ENCODE assay signal across 15 cellular contexts in the genomic region with DNA sequence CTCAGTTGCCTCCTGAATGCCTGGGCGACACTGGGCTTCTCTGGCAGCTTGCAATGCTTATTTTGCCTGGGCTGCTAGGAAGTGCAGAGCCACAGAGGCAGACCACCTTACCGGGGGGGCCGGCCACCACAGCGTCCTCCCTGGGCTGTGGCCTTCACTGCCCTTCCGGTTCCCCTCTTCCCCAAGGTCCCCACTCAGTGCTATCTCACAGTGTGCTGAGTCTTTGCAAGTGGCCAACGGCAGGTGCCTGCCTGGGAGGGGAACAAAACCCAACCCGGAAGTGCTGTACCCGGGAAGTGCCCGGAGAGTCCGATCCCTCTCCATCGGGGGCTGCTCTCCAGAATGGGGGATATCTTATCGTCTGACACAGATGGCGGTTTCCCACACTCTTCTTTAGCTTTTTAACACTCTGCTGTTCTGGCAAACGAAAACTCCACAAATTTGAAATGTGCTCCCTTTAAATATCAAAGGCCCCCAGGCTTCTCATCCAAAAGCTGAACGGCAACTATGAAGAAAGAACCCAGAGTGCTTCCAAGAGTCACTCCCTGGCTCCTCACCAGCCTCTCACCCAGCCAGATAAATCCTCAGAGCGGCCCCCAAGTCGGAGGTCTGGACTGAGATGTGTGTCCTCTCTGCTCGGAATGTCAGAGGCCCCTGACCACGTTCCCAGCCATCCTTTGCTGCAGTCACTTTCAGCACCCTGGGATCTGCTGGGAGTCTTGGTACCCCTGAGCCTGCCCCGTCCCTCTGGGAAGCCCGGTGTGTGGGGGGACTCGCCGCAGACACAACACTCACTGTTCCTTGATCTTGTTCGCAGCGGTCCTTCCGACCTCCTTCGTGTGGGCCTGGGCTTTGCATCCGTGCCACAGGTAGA.
DNase-seq lines count a peak whose midpoint lies in the region; ATAC-seq, FAIRE-seq and TF ChIP-seq lines count a peak whose summit lies in the region.
"Had no signal": no experiment of that assay in that cellular context is flagged by ENCODE, and none has a peak within 500 bp of the region (broad histone marks: within the 10 kb centered on the region; RNA-seq: fewer than 3 reads in every experiment).

No MANE protein-coding gene starts in this region.

- no peaks in the 10 kb centered on the region for H3K79me2 ChIP-seq in H1 (ENCODE audit: control insufficient read depth in 1 of 2, insufficient read depth in 2 of 2, low read length in 2 of 2)

- H3K27ac ChIP-seq in cardiac muscle cell, result peak overlapping the region; percentile 67
- H3K27ac ChIP-seq in H1 (ENCODE audit: low read depth, low read length), result no peak overlapping the region
- H3K27ac ChIP-seq in rectal smooth muscle tissue (ENCODE audit: low read depth, low read length), result peak overlapping the region; percentile 78
- peak overlapping the region; percentile 65 to 72 for H3K27ac ChIP-seq in uterus
- H3K27ac ChIP-seq: GM23248, PC-9, SJSA1 had no signal

- no peak overlapping the region for H2BK12ac ChIP-seq in H1 (ENCODE audit: low read depth, low read length)

- H4K20me1 ChIP-seq in H1 (replicated peaks in 1 of 2; ENCODE audit: control insufficient read depth in 1 of 2, insufficient read depth in 2 of 2, low read length in 2 of 2), result peaks cover 0 to 2% of the 10 kb centered on the region in 2 experiments

- no peak overlapping the region for H3K23ac ChIP-seq in H1 (ENCODE audit: insufficient read length)

- no peak overlapping the region for H2BK15ac ChIP-seq in H1 (ENCODE audit: low read length)

- H3K79me1 ChIP-seq in H1 (ENCODE audit: low read depth, low read length), result no peaks in the 10 kb centered on the region

- H4K5ac ChIP-seq in H1 (ENCODE audit: insufficient read length, low read depth, low read length), result no peak overlapping the region

- H2BK120ac ChIP-seq in H1 (replicated peaks; ENCODE audit: low read depth, low read length), result no peak overlapping the region

- H3K27me3 ChIP-seq in cardiac muscle cell (no peaks in the 10 kb centered on the region), H1 (replicated peaks in 1 of 4; ENCODE audit: control insufficient read depth in 3 of 4, extremely low read depth in 1 of 4, insufficient read depth in 3 of 4, low read length in 3 of 4) (no peaks in the 10 kb centered on the region), rectal smooth muscle tissue (ENCODE audit: control insufficient read depth, insufficient read depth, low read length) (no peaks in the 10 kb centered on the region), uterus (no peaks in the 10 kb centered on the region)
- H3K27me3 ChIP-seq: SJSA1 had no signal

- no peak overlapping the region for H3K4ac ChIP-seq in H1 (replicated peaks; ENCODE audit: insufficient read length, low read depth, low read length)

- H3K18ac ChIP-seq in H1 (ENCODE audit: extremely low read depth, low read length), result no peak overlapping the region

- 0 out of 2 replicates have a peak overlapping the region, but pooled peaks have one; percentile 72 for H2BK20ac ChIP-seq in H1 (ENCODE audit: low read length)

- intact Hi-C loops in Right ventricle myocardium superior (cut with DNase I), result no loop called here
- intact Hi-C loops in uterus (cut with DNase I; ENCODE audit: low total_unique reads), result no loop called here

- H3K9ac ChIP-seq in H1 (replicated peaks in 1 of 4; ENCODE audit: extremely low read depth in 1 of 4, low read depth in 3 of 4, low read length in 3 of 4) (no peak overlapping the region), rectal smooth muscle tissue (ENCODE audit: low read length) (no peak overlapping the region)
- H3K9ac ChIP-seq: GM23248 had no signal

- H3K9me3 ChIP-seq in cardiac muscle cell (ENCODE audit: low read depth) (no peaks in the 10 kb centered on the region), H1 (ENCODE audit: insufficient read depth in 2 of 2, low read depth in 1 of 2, low read length in 1 of 2) (no peaks in the 10 kb centered on the region), uterus (no peaks in the 10 kb centered on the region)
- H3K9me3 ChIP-seq: prostate gland, SJSA1 had no signal

- ATAC-seq in Right ventricle myocardium superior (ENCODE audit: poor library complexity) (no peak), HG03025 (IDR thresholded peaks at IDR 0.05; ENCODE audit: low FRiP score, unreplicated experiment) (no peak)
- ATAC-seq: natural killer cell had no signal

- CTCF ChIA-PET in H1 (lab: Charles Lee; ENCODE audit: partially characterized antibody), result interaction anchor here (0.7 to 4.0 kb wide), 10 partner anchors 10 to 45 kb away, joined by 3 to 25 read pairs (median 6); no protein-coding TSS in a partner anchor

- no peaks in the 10 kb centered on the region for H3K23me2 ChIP-seq in H1 (ENCODE audit: low read depth, low read length)

- TF ChIP-seq RAD21 in H1 (IDR thresholded peaks at IDR 0.05 in 1 of 2, conservative IDR thresholded peaks at IDR 0.05 in 1 of 2; ENCODE audit: low read depth in 2 of 2, low read length in 2 of 2), result no peak

- H4K8ac ChIP-seq in H1 (ENCODE audit: extremely low read depth, insufficient read depth, low read length), result peak overlapping the region; percentile 88

- no peak overlapping the region for H2AK5ac ChIP-seq in H1 (ENCODE audit: low read depth, low read length)

- no peak overlapping the region for H3K4me2 ChIP-seq in H1 (ENCODE audit: insufficient read depth in 1 of 2, low read depth in 2 of 2, low read length in 2 of 2)
- H3K4me2 ChIP-seq: PC-9 had no signal

- no peak for TF ChIP-seq CTCF in cardiac muscle cell (IDR thresholded peaks at IDR 0.05; ENCODE audit: low read depth, low read length)
- TF ChIP-seq CTCF in H1 (IDR thresholded peaks at IDR 0.05; ENCODE audit: control extremely low read depth in 1 of 3, insufficient read depth in 1 of 3, low read depth in 1 of 3, low read length in 3 of 3), result no peak
- TF ChIP-seq CTCF in uterus (IDR thresholded peaks at IDR 0.05), result no peak

- DNase-seq in cardiac muscle cell (ENCODE audit: low read depth in 1 of 2, low spot score in 1 of 2) (no peak), Right ventricle myocardium superior (no peak), H1 (ENCODE audit: low read depth in 1 of 2, low spot score in 2 of 2) (no peak), uterus (peak in 1 of 2 donors; percentile 61), activated gamma-delta T cell (lab: John Stamatoyannopoulos, UW) (no peak), HK-2 (ENCODE audit: unreplicated experiment) (no peak)
- DNase-seq: GM23248, natural killer cell, NCI-H1436, PC-9 had no signal

- POLR2A ChIA-PET in H1 (lab: Charles Lee; ENCODE audit: partially characterized antibody), result interaction anchor here (1.2 kb wide), 1 partner anchor 9 kb away, joined by 4 read pairs; no protein-coding TSS in a partner anchor

- FAIRE-seq in H1 (lab: Jason Lieb, UNC), result no peak
- FAIRE-seq: D721Med had no signal

- 0 out of 2 replicates have a peak overlapping the region, but pooled peaks have one; percentile 49 for H2BK5ac ChIP-seq in H1 (ENCODE audit: low read depth, low read length)

- 88% methylated on average over 25 of the region's 28 CpGs; no CpG with 5 or more reads in 1 of the 2 experiments for WGBS in H1 (ENCODE audit: extremely low coverage in 1 of 2, insufficient coverage in 1 of 2, insufficient read length in 1 of 2, insufficient replicate concordance in 2 of 2, low coverage in 1 of 2, low lambda C conversion rate in 2 of 2, missing lambda C conversion rate in 1 of 2), 2 experiments

- H3K4me3 ChIP-seq in cardiac muscle cell, result no peak overlapping the region
- H3K4me3 ChIP-seq in H1 (ENCODE audit: extremely low read depth in 1 of 4, insufficient read depth in 2 of 4, low read depth in 3 of 4, low read length in 4 of 4), result no peak overlapping the region
- H3K4me3 ChIP-seq in rectal smooth muscle tissue (ENCODE audit: low read length), result no peak overlapping the region
- no peak overlapping the region for H3K4me3 ChIP-seq in uterus
- H3K4me3 ChIP-seq: GM23248, PC-9, prostate gland, SJSA1 had no signal

- no peak overlapping the region for H2AFZ ChIP-seq in H1 (ENCODE audit: low read length)
- H2AFZ ChIP-seq: GM23248, PC-9 had no signal

- H3K36me3 ChIP-seq in cardiac muscle cell, result peaks cover 91% of the 10 kb centered on the region
- H3K36me3 ChIP-seq in H1 (ENCODE audit: control insufficient read depth in 2 of 4, insufficient read depth in 4 of 4, low read length in 3 of 4), result peaks cover 0 to 6% (median 0%) of the 10 kb centered on the region in 4 experiments; a peak in 2 of 8 replicates
- peaks cover 42% of the 10 kb centered on the region for H3K36me3 ChIP-seq in rectal smooth muscle tissue (ENCODE audit: control insufficient read depth, insufficient read depth, low read length)
- no peaks in the 10 kb centered on the region for H3K36me3 ChIP-seq in uterus
- H3K36me3 ChIP-seq: prostate gland had no signal

- TF ChIP-seq POLR2A in H1 (IDR thresholded peaks at IDR 0.05; ENCODE audit: control extremely low read depth in 1 of 2, low read depth in 2 of 2, low read length in 2 of 2), result no peak
- no peak for TF ChIP-seq POLR2A in uterus (IDR thresholded peaks at IDR 0.05)

- TF ChIP-seq EP300 in H1 (IDR thresholded peaks at IDR 0.05; ENCODE audit: borderline replicate concordance in 1 of 2, low read depth in 2 of 2, low read length in 2 of 2), result no peak

- H4K91ac ChIP-seq in H1 (replicated peaks; ENCODE audit: insufficient read length, low read length), result no peak overlapping the region

- no peaks in the 10 kb centered on the region for H3K4me1 ChIP-seq in cardiac muscle cell (ENCODE audit: low read depth)
- no peaks in the 10 kb centered on the region; a peak in 2 of 7 replicates for H3K4me1 ChIP-seq in H1 (replicated peaks in 1 of 4; ENCODE audit: control insufficient read depth in 3 of 4, insufficient read depth in 4 of 4, low read length in 3 of 4)
- H3K4me1 ChIP-seq in rectal smooth muscle tissue (ENCODE audit: control insufficient read depth, insufficient read depth, low read length), result peaks cover 18% of the 10 kb centered on the region
- no peaks in the 10 kb centered on the region for H3K4me1 ChIP-seq in uterus
- H3K4me1 ChIP-seq: prostate gland had no signal

- H3K14ac ChIP-seq in H1 (ENCODE audit: insufficient read length), result no peak overlapping the region

- H3K56ac ChIP-seq in H1 (replicated peaks; ENCODE audit: insufficient read length, low read depth, low read length), result no peak overlapping the region

TF ChIP-seq in H1, 55 proteins besides CTCF, POLR2A, EP300 and RAD21:
- TF ChIP-seq HDAC2 (IDR thresholded peaks at IDR 0.05; ENCODE audit: borderline replicate concordance in 1 of 2, low read depth in 2 of 2, low read length in 2 of 2), result no peak
- no peak for TF ChIP-seq TCF12 (IDR thresholded peaks at IDR 0.05; ENCODE audit: low read depth, low read length)
